1 cellular context compared by ENCODE assay signal in the genomic region with DNA sequence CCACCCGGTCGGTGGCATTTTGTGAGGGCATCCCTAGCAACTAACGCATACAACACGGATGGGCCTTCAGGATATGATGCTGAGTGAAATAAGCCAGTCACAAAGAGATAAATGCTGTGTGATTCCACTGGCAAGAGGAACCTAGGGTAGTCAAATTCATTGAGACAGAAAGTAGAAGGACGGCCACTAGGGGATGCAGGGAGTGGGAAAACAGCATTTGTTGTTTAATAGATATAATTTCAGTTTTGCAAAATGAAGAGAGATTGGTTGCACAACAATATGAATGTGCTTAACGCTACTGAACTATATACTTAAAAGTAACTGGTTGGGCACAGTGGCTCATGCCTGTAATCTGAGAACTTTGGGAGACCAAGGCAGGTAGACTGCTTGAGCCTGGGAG.
TF ChIP-seq lines count a peak whose summit lies in the region.

No MANE protein-coding gene starts in this region.

TF ChIP-seq in GM23338, 12 proteins besides CTCF, POLR2A, EP300 and RAD21 (continued from another document):
- TF ChIP-seq ZNF462 (CRISPR knock-in tag; IDR thresholded peaks at IDR 0.05) (no peak), POLR2AphosphoS5 (IDR thresholded peaks at IDR 0.05; ENCODE audit: low read depth) (no peak)
